Comparison of ENCODE assay signal across 8 cellular contexts in the genomic region with DNA sequence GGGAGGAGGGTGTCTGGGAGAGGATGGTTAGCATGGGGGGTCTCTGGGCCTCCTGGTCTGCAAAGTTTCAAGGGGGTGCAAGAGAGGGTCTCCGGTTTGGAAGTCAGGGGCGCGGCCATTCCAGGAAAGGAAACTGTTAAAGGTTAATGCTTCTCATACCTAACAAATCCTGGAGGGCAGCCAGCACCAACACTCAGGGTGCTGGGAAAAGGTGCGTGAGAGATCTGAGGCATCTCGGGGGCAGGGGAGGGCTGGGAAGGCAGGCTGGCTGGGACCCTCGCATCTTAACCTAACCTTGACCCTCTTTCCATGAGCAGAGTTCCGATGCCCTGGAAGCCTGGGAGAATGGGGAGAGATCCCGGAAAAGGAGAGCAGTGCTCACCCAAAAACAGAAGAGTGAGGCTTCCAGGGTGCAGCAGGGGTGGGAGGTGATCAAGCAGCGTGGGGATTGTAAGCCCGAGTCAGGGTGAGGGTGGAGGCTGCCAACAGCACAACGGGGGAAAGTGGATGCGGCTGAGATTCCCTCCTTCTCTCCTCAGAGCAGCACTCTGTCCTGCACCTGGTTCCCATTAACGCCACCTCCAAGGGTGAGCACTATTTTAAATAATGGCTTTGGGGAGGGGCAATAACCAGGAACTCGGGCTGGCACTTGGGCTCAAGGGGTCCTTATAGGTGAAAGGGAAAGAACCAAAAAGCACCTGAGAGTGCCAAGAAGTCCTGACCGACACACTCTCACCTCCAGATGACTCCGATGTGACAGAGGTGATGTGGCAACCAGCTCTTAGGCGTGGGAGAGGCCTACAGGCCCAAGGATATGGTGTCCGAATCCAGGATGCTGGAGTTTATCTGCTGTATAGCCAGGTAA. TPM values are rescaled to one million over a fixed set of nuclear protein-coding genes. Genes with fewer than 3 reads are reported as not detected.
DNase-seq lines count a peak whose midpoint lies in the region; ATAC-seq, FAIRE-seq and TF ChIP-seq lines count a peak whose summit lies in the region.

No MANE protein-coding gene starts in this region.

- H3K4me3 ChIP-seq in iPS-20b (ENCODE audit: low read length): no peak overlapping the region
- peak overlapping the region; percentile 16 to 32 for H3K4me3 ChIP-seq in small intestine (ENCODE audit: low read depth in 1 of 2, low read length in 2 of 2)

- ATAC-seq in HG03159 (IDR thresholded peaks at IDR 0.05; ENCODE audit: unreplicated experiment) (no peak), GM21447 (IDR thresholded peaks at IDR 0.05; ENCODE audit: unreplicated experiment) (no peak)

- peaks cover 35% of the 10 kb centered on the region for H3K4me1 ChIP-seq in iPS-20b (ENCODE audit: insufficient read depth, low read length)
- peaks cover 5% of the 10 kb centered on the region in 2 donors for H3K4me1 ChIP-seq in small intestine (ENCODE audit: control insufficient read depth in 2 of 2, insufficient read depth in 1 of 2, low read depth in 1 of 2, low read length in 1 of 2)

- H3K9ac ChIP-seq in iPS-20b (ENCODE audit: low read depth, low read length): 0 out of 2 replicates have a peak overlapping the region, but pooled peaks have one; percentile 10

- TF ChIP-seq CTCF in VCaP (conservative IDR thresholded peaks at IDR 0.05): no peak

- 15 to 58% (median 31%) methylated on average over 18 of the region's 18 CpGs for WGBS in small intestine, 3 donors

- H3K27me3 ChIP-seq in iPS-20b (ENCODE audit: insufficient read depth, low read length): no peaks in the 10 kb centered on the region
- no peaks in the 10 kb centered on the region for H3K27me3 ChIP-seq in small intestine (ENCODE audit: control insufficient read depth in 2 of 2, insufficient read depth in 2 of 2, low read length in 2 of 2)

- 0 out of 2 replicates have a peak, but pooled peaks have one; percentile 3 for TF ChIP-seq POLR2A in H54 (IDR thresholded peaks at IDR 0.05; ENCODE audit: low read depth, low read length)

- H3K9me3 ChIP-seq in iPS-20b (ENCODE audit: insufficient read depth, low read depth, low read length) (no peaks in the 10 kb centered on the region), small intestine (ENCODE audit: control insufficient read depth, low read depth) (no peaks in the 10 kb centered on the region)

- no peak for DNase-seq in H54 (ENCODE audit: insufficient read length, low spot score)
- DNase-seq in small intestine: peak; percentile 75
- no peak for DNase-seq in activated CD4-positive, alpha-beta T cell treated with anti-CD3 and anti-CD28 coated beads for 4 hours
- DNase-seq in AG08396 (ENCODE audit: low spot score): no peak

- FAIRE-seq in H54 (lab: Jason Lieb, UNC) (no peak), small intestine (lab: Jason Lieb, UNC) (no peak)

- peak overlapping the region; percentile 87 for H3K27ac ChIP-seq in VCaP
- no peak overlapping the region for H3K27ac ChIP-seq in iPS-20b (ENCODE audit: low read length)
- peak overlapping the region; percentile 79 to 95 for H3K27ac ChIP-seq in small intestine (ENCODE audit: low read depth in 1 of 2, low read length in 1 of 2)

- H3K36me3 ChIP-seq in iPS-20b (ENCODE audit: insufficient read depth, low read depth, low read length) (peaks cover 12% of the 10 kb centered on the region), small intestine (ENCODE audit: control insufficient read depth in 2 of 2, insufficient read depth in 2 of 2, low read length in 2 of 2) (peaks cover 0 to 7% of the 10 kb centered on the region in 2 donors)

RNA-seq across cellular contexts. Expression of gene TNFSF13, which starts 1.0 kb away (rescaled TPM):
- 100 to 1,000 TPM in 1 of 3 donors, 10 to 100 TPM in 2; 23.0 to 107 (median 32.7) TPM for polyA plus RNA-seq in small intestine

RNA-seq across cellular contexts. Expression of gene SENP3, which starts 2.2 kb away (rescaled TPM):
- 10 to 100 TPM; 53.1 to 66.7 (median 53.5) TPM for polyA plus RNA-seq in small intestine

RNA-seq across cellular contexts. Expression of gene TNFSF12, which starts 10.7 kb away (rescaled TPM):
- polyA plus RNA-seq in small intestine: 10 to 100 TPM in 2 of 3 donors, 1 to 10 TPM in 1; 8.1 to 23.9 (median 20.3) TPM

RNA-seq across cellular contexts. Expression of gene CD68, which starts 19.9 kb away (rescaled TPM):
- polyA plus RNA-seq in small intestine: 100 to 1,000 TPM in 2 of 3 donors, 10 to 100 TPM in 1; 60.2 to 201 (median 142) TPM

RNA-seq across cellular contexts. Expression of gene MPDU1, which starts 24.1 kb away (rescaled TPM):
- 100 to 1,000 TPM in 1 of 3 donors, 10 to 100 TPM in 2; 69.7 to 126 (median 74.9) TPM for polyA plus RNA-seq in small intestine
